Comparison of ENCODE assay signal across 8 cellular contexts in genomic region chrX:37847733-37848197, GRCh38. TPM values are rescaled to one million over a fixed set of nuclear protein-coding genes. Genes with fewer than 3 reads are reported as not detected.
DNase-seq lines count a peak whose midpoint lies in the region; ATAC-seq and TF ChIP-seq lines count a peak whose summit lies in the region.

No MANE protein-coding gene starts in this region.

- CTCF ChIA-PET in Calu3 (lab: Charles Lee), result no interaction called here

- no peak overlapping the region for H3K4me2 ChIP-seq in neural cell (ENCODE audit: low read length)

- ATAC-seq in HG03039 (IDR thresholded peaks at IDR 0.05; ENCODE audit: unreplicated experiment) (peak; percentile 3), HG03108 (IDR thresholded peaks at IDR 0.05; ENCODE audit: unreplicated experiment) (no peak), HG02623 (IDR thresholded peaks at IDR 0.05; ENCODE audit: unreplicated experiment) (no peak)

- intact Hi-C loops in Calu3 (cut with micrococcal nuclease; ENCODE audit: unreplicated experiment), result loop anchor here (5.0 kb wide), 1 partner anchor 60 kb away; no protein-coding TSS in a partner anchor

- no peaks in the 10 kb centered on the region for H3K27me3 ChIP-seq in neural cell (ENCODE audit: insufficient read depth, low read depth, low read length)

- no peak overlapping the region for H3K27ac ChIP-seq in neural cell (ENCODE audit: low read length)

- no peaks in the 10 kb centered on the region for H3K36me3 ChIP-seq in neural cell (ENCODE audit: insufficient read depth, low read length)

- no peak for TF ChIP-seq EP300 in neural cell (conservative IDR thresholded peaks at IDR 0.05; ENCODE audit: poor library complexity, severe bottlenecking)

- H2AFZ ChIP-seq in neural cell (ENCODE audit: low read depth, low read length), result no peak overlapping the region

- no peaks in the 10 kb centered on the region for H3K79me2 ChIP-seq in neural cell (replicated peaks; ENCODE audit: insufficient read depth, low read length)

- no peaks in the 10 kb centered on the region for H3K9me2 ChIP-seq in neural cell (ENCODE audit: insufficient read depth, low read length)

- no peaks in the 10 kb centered on the region for H3K9me3 ChIP-seq in neural cell (ENCODE audit: low read length)

- no peaks in the 10 kb centered on the region for H3K9me3 Mint-ChIP-seq in Calu3 (ENCODE audit: low read depth, unreplicated experiment)

- H3K4me3 Mint-ChIP-seq in Calu3 (ENCODE audit: low read depth, unreplicated experiment), result peak overlapping the region; percentile 70

- BruUV-seq in Calu3 (replicated peaks; lab: Mats Ljungman, UMichigan), result no TSS peak

- no peaks in the 10 kb centered on the region for H4K20me1 ChIP-seq in neural cell (ENCODE audit: insufficient read depth)

- no peaks in the 10 kb centered on the region for H3K4me1 Mint-ChIP-seq in Calu3 (ENCODE audit: low read depth, unreplicated experiment)

- H3K27me3 Mint-ChIP-seq in Calu3 (ENCODE audit: unreplicated experiment), result no peaks in the 10 kb centered on the region

- TF ChIP-seq RAD21 in neural cell (conservative IDR thresholded peaks at IDR 0.05), result no peak

- H3K4me3 ChIP-seq in choroid plexus epithelial cell (ENCODE audit: low read depth, low read length) (peak overlapping the region; percentile 75), neural cell (ENCODE audit: low read length) (peak overlapping the region; percentile 46)

- peak overlapping the region; percentile 67 for H3K27ac Mint-ChIP-seq in Calu3 (ENCODE audit: unreplicated experiment)

- H3K9ac ChIP-seq in neural cell (ENCODE audit: low read length), result no peak overlapping the region

- DNase-seq in Calu3 (no peak), choroid plexus epithelial cell (ENCODE audit: low read depth) (no peak), GM20000 (ENCODE audit: low spot score) (no peak), NCI-H2196 (lab: John Stamatoyannopoulos, UW; ENCODE audit: unreplicated experiment) (no peak)

- peaks cover 13% of the 10 kb centered on the region for H3K36me3 Mint-ChIP-seq in Calu3 (ENCODE audit: insufficient read depth, unreplicated experiment)

- TF ChIP-seq CTCF in Calu3 (IDR thresholded peaks at IDR 0.05; ENCODE audit: unreplicated experiment) (no peak), choroid plexus epithelial cell (conservative IDR thresholded peaks at IDR 0.05; ENCODE audit: low read depth, low read length) (no peak), neural cell (IDR thresholded peaks at IDR 0.05; ENCODE audit: poor library complexity, severe bottlenecking) (no peak), GM20000 (IDR thresholded peaks at IDR 0.05; ENCODE audit: extremely low read depth, missing control alignments) (no peak)

- no peaks in the 10 kb centered on the region for H3F3A ChIP-seq in neural cell (ENCODE audit: insufficient read depth, low read length, poor library complexity, severe bottlenecking)

TF ChIP-seq in neural cell, 6 proteins besides CTCF, POLR2A, EP300 and RAD21:
- TF ChIP-seq SMC3 (conservative IDR thresholded peaks at IDR 0.05; ENCODE audit: poor library complexity) (no peak), REST (IDR thresholded peaks at IDR 0.05; ENCODE audit: borderline replicate concordance) (no peak), MXI1 (conservative IDR thresholded peaks at IDR 0.05; ENCODE audit: poor library complexity, severe bottlenecking) (no peak), POLR2AphosphoS5 (IDR thresholded peaks at IDR 0.05) (no peak), EZH2 (IDR thresholded peaks at IDR 0.05; ENCODE audit: borderline replicate concordance, insufficient read depth, low read length, poor library complexity, severe bottlenecking) (no peak), TAF1 (IDR thresholded peaks at IDR 0.05; ENCODE audit: low read depth) (no peak)

RNA-seq across cellular contexts. Expression of gene DYNLT3, which starts 0.4 kb away (rescaled TPM):
- total RNA-seq in Calu3 (2022), result 28.0 and 31.3 TPM in 2 replicates
- 0.64 and 2.4 TPM in 2 replicates for polyA plus RNA-seq in neural cell
- 1.4 and 2.7 TPM in 2 replicates for polyA minus RNA-seq in neural cell
